9 cellular contexts compared by ENCODE assay signal in genomic region chr2:113218283-113219091, GRCh38.
DNase-seq lines count a peak whose midpoint lies in the region; ATAC-seq, FAIRE-seq and TF ChIP-seq lines count a peak whose summit lies in the region.
"Had no signal": no experiment of that assay in that cellular context is flagged by ENCODE, and none has a peak within 500 bp of the region (broad histone marks: within the 10 kb centered on the region; RNA-seq: fewer than 3 reads in every experiment).

No MANE protein-coding gene starts in this region.

- H3K27ac ChIP-seq in parathyroid adenoma, result no peak overlapping the region
- H3K27ac ChIP-seq in WERI-Rb-1, result no peak overlapping the region

- H3K36me3 ChIP-seq in parathyroid adenoma (ENCODE audit: control insufficient read depth, insufficient read depth, low read length) (no peaks in the 10 kb centered on the region), WERI-Rb-1 (no peaks in the 10 kb centered on the region)

- TF ChIP-seq CTCF in parathyroid adenoma (IDR thresholded peaks at IDR 0.05) (no peak), WERI-Rb-1 (IDR thresholded peaks at IDR 0.05; ENCODE audit: low read depth, low read length) (no peak)

- DNase-seq in COLO829 (ENCODE audit: low spot score) (peak; percentile 97), RCC 7860 (ENCODE audit: low spot score) (peak; percentile 94), glomerular visceral epithelial cell (ENCODE audit: extremely low spot score) (peak; percentile 97), NCI-H2081 treated with DMSO at 0.1 percent for 48 hours (lab: John Stamatoyannopoulos, UW) (no peak), midbrain (lab: John Stamatoyannopoulos, UW) (no peak), WERI-Rb-1 (no peak)
- DNase-seq: stimulated activated CD8-positive, alpha-beta memory T cell treated with anti-CD3 and anti-CD28 coated beads, Interleukin-4, amount 100 ng/mL, for 48 hours had no signal

- H3K4me3 ChIP-seq in parathyroid adenoma (ENCODE audit: low read depth, low read length) (no peak overlapping the region), WERI-Rb-1 (ENCODE audit: low read depth, low read length) (no peak overlapping the region)

- H3K4me2 ChIP-seq in parathyroid adenoma (ENCODE audit: low read length), result peak overlapping the region; percentile 16

- H3K4me1 ChIP-seq in parathyroid adenoma, result peaks cover 9% of the 10 kb centered on the region

- H2AFZ ChIP-seq in parathyroid adenoma, result no peak overlapping the region

- peak; percentile 92 for FAIRE-seq in RCC 7860 (lab: Jason Lieb, UNC)

- H3K9ac ChIP-seq in parathyroid adenoma, result no peak overlapping the region

- H3K9me3 ChIP-seq in parathyroid adenoma (ENCODE audit: control insufficient read depth, low read length) (no peaks in the 10 kb centered on the region), WERI-Rb-1 (ENCODE audit: severe bottlenecking) (no peaks in the 10 kb centered on the region)

- no peak for ATAC-seq in GM21360 (IDR thresholded peaks at IDR 0.05; ENCODE audit: unreplicated experiment)

- H3K27me3 ChIP-seq in parathyroid adenoma (ENCODE audit: control insufficient read depth, insufficient read depth, low read length), result no peaks in the 10 kb centered on the region
- H3K27me3 ChIP-seq in WERI-Rb-1 (ENCODE audit: insufficient read depth, low read depth, severe bottlenecking), result no peaks in the 10 kb centered on the region

- H3K79me2 ChIP-seq in parathyroid adenoma, result no peaks in the 10 kb centered on the region

Comparison
In these comparisons a context has a peak if more than half of its experiments do, and no peak if none do; other contexts are left out.
1. DNase-seq: peak in COLO829 (single experiment), RCC 7860 (single experiment) and glomerular visceral epithelial cell (single experiment); none in NCI-H2081 treated with DMSO at 0.1 percent for 48 hours (single experiment), midbrain (single experiment) and WERI-Rb-1 (single experiment).